Comparison of ENCODE assay signal across 8 cellular contexts in the genomic region with DNA sequence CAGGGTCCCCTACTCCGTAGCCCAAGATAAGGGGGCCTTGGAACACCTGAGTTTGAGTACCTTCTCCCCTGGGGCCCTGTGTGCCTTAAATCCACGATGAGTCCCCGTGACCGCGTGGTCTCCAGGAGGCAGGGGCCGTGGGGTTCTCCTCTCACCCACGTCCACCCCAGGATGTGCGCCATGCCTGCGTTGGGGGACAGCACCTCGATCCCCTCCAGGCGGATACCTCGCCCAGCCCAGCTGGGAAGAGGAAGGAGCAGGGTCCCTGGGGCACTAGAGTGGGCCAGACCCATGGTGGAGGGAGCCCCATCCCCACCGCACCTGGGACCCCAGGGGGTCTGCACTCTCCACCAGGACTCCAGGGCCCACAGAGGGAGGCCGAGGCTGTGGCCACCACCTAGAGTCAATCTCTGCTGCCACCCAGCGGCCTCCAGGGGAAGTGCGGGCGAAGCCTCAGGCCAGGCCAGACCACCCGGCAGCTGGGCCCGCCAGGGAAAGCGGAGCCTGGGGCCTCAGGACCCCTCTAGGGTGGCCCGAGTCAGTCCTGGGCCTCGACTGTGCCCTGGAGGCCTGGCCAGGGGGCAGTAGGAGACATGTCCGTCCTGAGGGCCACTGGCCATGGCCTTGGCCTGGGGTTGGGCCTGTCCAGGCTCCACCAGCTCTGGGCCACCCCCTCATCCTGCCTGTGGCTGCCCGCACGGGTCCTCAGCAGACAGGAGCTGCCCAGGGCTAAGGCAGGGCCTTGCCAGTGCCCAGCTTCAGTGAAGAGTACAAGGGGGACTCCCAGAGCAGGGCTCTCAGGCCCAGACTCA. TPM values are rescaled to one million over a fixed set of nuclear protein-coding genes. Genes with fewer than 3 reads are reported as not detected.
DNase-seq lines count a peak whose midpoint lies in the region; ATAC-seq and TF ChIP-seq lines count a peak whose summit lies in the region.

No MANE protein-coding gene starts in this region.

- H3K9me3 Mint-ChIP-seq in activated CD8-positive, alpha-beta memory T cell treated with anti-CD3 and anti-CD28 coated beads, Interleukin-2, amount 10 ng/mL, durations not matched to agents 7 days and 5 days (ENCODE audit: low read depth): no peaks in the 10 kb centered on the region
- H3K9me3 Mint-ChIP-seq in naive thymus-derived CD8-positive, alpha-beta T cell: no peaks in the 10 kb centered on the region
- H3K9me3 Mint-ChIP-seq in stimulated activated naive B cell treated with anti-CD40 and anti-IgM and Interleukin-4, amounts not matched to agents 10 μg/mL and 1 μg/mL and 100 μg/mL, for 72 hours: no peaks in the 10 kb centered on the region

- POLR2A ChIA-PET in naive thymus-derived CD8-positive, alpha-beta T cell (lab: Charles Lee): interaction anchor here (0.6 to 2.1 kb wide), 5 partner anchors 15 to 274 kb away, joined by 5 to 11 read pairs (median 5); no protein-coding TSS in a partner anchor

- H3K36me3 Mint-ChIP-seq in activated CD8-positive, alpha-beta memory T cell treated with anti-CD3 and anti-CD28 coated beads, Interleukin-2, amount 10 ng/mL, durations not matched to agents 7 days and 5 days: no peaks in the 10 kb centered on the region
- H3K36me3 Mint-ChIP-seq in naive thymus-derived CD8-positive, alpha-beta T cell: no peaks in the 10 kb centered on the region
- H3K36me3 Mint-ChIP-seq in stimulated activated naive B cell treated with anti-CD40 and anti-IgM and Interleukin-4, amounts not matched to agents 10 μg/mL and 1 μg/mL and 100 μg/mL, for 72 hours: no peaks in the 10 kb centered on the region

- CTCF ChIA-PET in activated CD8-positive, alpha-beta memory T cell treated with anti-CD3 and anti-CD28 coated beads, Interleukin-2, amount 10 ng/mL, durations not matched to agents 7 days and 5 days (lab: Charles Lee): interaction anchor here (0.6 to 3.1 kb wide), 13 partner anchors 9 to 343 kb away, joined by 3 to 18 read pairs (median 3); a partner anchor contains a TSS

- H3K4me3 Mint-ChIP-seq in activated CD8-positive, alpha-beta memory T cell treated with anti-CD3 and anti-CD28 coated beads, Interleukin-2, amount 10 ng/mL, durations not matched to agents 7 days and 5 days: no peak overlapping the region
- H3K4me3 Mint-ChIP-seq in naive thymus-derived CD8-positive, alpha-beta T cell: no peak overlapping the region
- H3K4me3 Mint-ChIP-seq in stimulated activated naive B cell treated with anti-CD40 and anti-IgM and Interleukin-4, amounts not matched to agents 10 μg/mL and 1 μg/mL and 100 μg/mL, for 72 hours: no peak overlapping the region

- peak; percentile 77 for TF ChIP-seq CTCF in epithelial cell of esophagus (IDR thresholded peaks at IDR 0.05; ENCODE audit: insufficient read depth, low read depth, low read length, missing control alignments)

- H3K4me1 Mint-ChIP-seq in activated CD8-positive, alpha-beta memory T cell treated with anti-CD3 and anti-CD28 coated beads, Interleukin-2, amount 10 ng/mL, durations not matched to agents 7 days and 5 days: no peaks in the 10 kb centered on the region
- peaks cover 0 to 2% (median 0%) of the 10 kb centered on the region in 4 donors for H3K4me1 Mint-ChIP-seq in naive thymus-derived CD8-positive, alpha-beta T cell
- no peaks in the 10 kb centered on the region for H3K4me1 Mint-ChIP-seq in stimulated activated naive B cell treated with anti-CD40 and anti-IgM and Interleukin-4, amounts not matched to agents 10 μg/mL and 1 μg/mL and 100 μg/mL, for 72 hours

- H3K27ac Mint-ChIP-seq in activated CD8-positive, alpha-beta memory T cell treated with anti-CD3 and anti-CD28 coated beads, Interleukin-2, amount 10 ng/mL, durations not matched to agents 7 days and 5 days: no peak overlapping the region
- peak overlapping the region in 1 of 10 donors; percentile 49 for H3K27ac Mint-ChIP-seq in naive thymus-derived CD8-positive, alpha-beta T cell
- no peak overlapping the region for H3K27ac Mint-ChIP-seq in stimulated activated naive B cell treated with anti-CD40 and anti-IgM and Interleukin-4, amounts not matched to agents 10 μg/mL and 1 μg/mL and 100 μg/mL, for 72 hours

- no peaks in the 10 kb centered on the region for H3K27me3 Mint-ChIP-seq in activated CD8-positive, alpha-beta memory T cell treated with anti-CD3 and anti-CD28 coated beads, Interleukin-2, amount 10 ng/mL, durations not matched to agents 7 days and 5 days
- H3K27me3 Mint-ChIP-seq in naive thymus-derived CD8-positive, alpha-beta T cell: peaks cover 0 to 10% (median 2%) of the 10 kb centered on the region in 5 donors
- no peaks in the 10 kb centered on the region for H3K27me3 Mint-ChIP-seq in stimulated activated naive B cell treated with anti-CD40 and anti-IgM and Interleukin-4, amounts not matched to agents 10 μg/mL and 1 μg/mL and 100 μg/mL, for 72 hours

- peak; percentile 93 for DNase-seq in AG20443 (ENCODE audit: low spot score)
- peak; percentile 10 for DNase-seq in NCI-H774 (lab: John Stamatoyannopoulos, UW)
- peak; percentile 78 for DNase-seq in activated CD8-positive, alpha-beta memory T cell treated with anti-CD3 and anti-CD28 coated beads, Interleukin-2, amount 10 ng/mL, durations not matched to agents 7 days and 5 days
- no peak for DNase-seq in epithelial cell of esophagus (ENCODE audit: low read depth)
- DNase-seq in naive thymus-derived CD8-positive, alpha-beta T cell: peak; percentile 37 to 82 (median 66)
- peak; percentile 50 for DNase-seq in stimulated activated naive B cell treated with anti-CD40 and anti-IgM and Interleukin-4, amounts not matched to agents 10 μg/mL and 1 μg/mL and 100 μg/mL, for 72 hours

- ATAC-seq in GM19351 (IDR thresholded peaks at IDR 0.05; ENCODE audit: unreplicated experiment) (peak; percentile 48), GM18520 (IDR thresholded peaks at IDR 0.05; ENCODE audit: unreplicated experiment) (no peak)
- peak; percentile 85 for ATAC-seq in activated CD8-positive, alpha-beta memory T cell treated with anti-CD3 and anti-CD28 coated beads, Interleukin-2, amount 10 ng/mL, durations not matched to agents 7 days and 5 days
- ATAC-seq in naive thymus-derived CD8-positive, alpha-beta T cell: peak; percentile 64 to 95
- peak; percentile 84 to 89 for ATAC-seq in stimulated activated naive B cell treated with anti-CD40 and anti-IgM and Interleukin-4, amounts not matched to agents 10 μg/mL and 1 μg/mL and 100 μg/mL, for 72 hours (replicated peaks)

- no peak overlapping the region for H3K4me3 ChIP-seq in epithelial cell of esophagus (ENCODE audit: low read length)

RNA-seq across cellular contexts. Expression of a gene that starts 55.0 kb away (rescaled TPM):
- 1 to 10 TPM in 1 of 2 experiments, under 1 TPM in 1; 0.23 to 1.6 TPM for total RNA-seq in activated CD8-positive, alpha-beta memory T cell treated with anti-CD3 and anti-CD28 coated beads, Interleukin-2, amount 10 ng/mL, durations not matched to agents 7 days and 5 days
- 1 to 10 TPM; 1.1 to 1.3 TPM for total RNA-seq in naive thymus-derived CD8-positive, alpha-beta T cell
- polyA plus RNA-seq in naive thymus-derived CD8-positive, alpha-beta T cell: 1 to 10 TPM in 2 of 3 donors, under 1 TPM in 1; 0.64 to 1.7 (median 1.2) TPM
